Comparison of ENCODE assay signal across 9 cellular contexts in genomic region chr14:99884834-99885648, GRCh38.
A peak's percentile ranks its signal among the peaks of the same experiment; 100 is the strongest.
DNase-seq lines count a peak whose midpoint lies in the region; FAIRE-seq and TF ChIP-seq lines count a peak whose summit lies in the region.
"Had no signal": no experiment of that assay in that cellular context is flagged by ENCODE, and none has a peak within 500 bp of the region (broad histone marks: within the 10 kb centered on the region; RNA-seq: fewer than 3 reads in every experiment).

No MANE protein-coding gene starts in this region.

- H3K27ac ChIP-seq in tibial artery, result no peak overlapping the region
- H3K27ac ChIP-seq: neutrophil had no signal

- no peak for FAIRE-seq in bronchial epithelial cell (lab: Jason Lieb, UNC)

- H3K4me1 ChIP-seq in tibial artery, result peaks cover 0 to 7% (median 4%) of the 10 kb centered on the region in 4 donors

- TF ChIP-seq CTCF in GM06990 (IDR thresholded peaks at IDR 0.05; ENCODE audit: insufficient read depth, low read length, poor library complexity, severe bottlenecking) (peak; percentile 57), bronchial epithelial cell (IDR thresholded peaks at IDR 0.05; ENCODE audit: insufficient read depth, low read length, severe bottlenecking) (peak; percentile 57), kidney epithelial cell (IDR thresholded peaks at IDR 0.05; ENCODE audit: insufficient read depth, low read length, poor library complexity, severe bottlenecking) (peak; percentile 54), tibial artery (IDR thresholded peaks at IDR 0.05) (peak; percentile 76 to 79)

- H3K4me3 ChIP-seq in GM06990 (replicated peaks; ENCODE audit: low read depth, low read length), result no peak overlapping the region
- H3K4me3 ChIP-seq in bronchial epithelial cell (ENCODE audit: low read depth, low read length), result no peak overlapping the region
- H3K4me3 ChIP-seq in kidney epithelial cell (ENCODE audit: low read depth, low read length), result no peak overlapping the region
- no peak overlapping the region for H3K4me3 ChIP-seq in tibial artery

- no peaks in the 10 kb centered on the region for H3K36me3 ChIP-seq in GM06990 (ENCODE audit: control insufficient read depth, insufficient read depth, low read length)
- no peaks in the 10 kb centered on the region for H3K36me3 ChIP-seq in bronchial epithelial cell (ENCODE audit: control insufficient read depth, insufficient read depth, low read length)
- H3K36me3 ChIP-seq in kidney epithelial cell (ENCODE audit: control insufficient read depth, insufficient read depth, low read length), result no peaks in the 10 kb centered on the region
- no peaks in the 10 kb centered on the region for H3K36me3 ChIP-seq in tibial artery
- H3K36me3 ChIP-seq: neutrophil had no signal

- no peaks in the 10 kb centered on the region for H3K9me3 ChIP-seq in tibial artery
- H3K9me3 ChIP-seq: neutrophil had no signal

- intact Hi-C loops in tibial artery (cut with DNase I; ENCODE audit: low total_unique reads), result loop anchor here (1.0 to 5.0 kb wide), 3 partner anchors 155 to 363 kb away; partner anchors contain the start of gene CYP46A1

- DNase-seq in AG08396 (ENCODE audit: low spot score) (peak; percentile 63), GM06990 (ENCODE audit: extremely low read depth, insufficient read length) (no peak), HPDE6-E6E7 (ENCODE audit: extremely low spot score) (peak; percentile 50), NCI-H82 (lab: John Stamatoyannopoulos, UW) (peak; percentile 69), bronchial epithelial cell (ENCODE audit: low read depth) (peak; percentile 65), kidney epithelial cell (ENCODE audit: low read depth) (no peak), tibial artery (no peak)
- no peak for DNase-seq in stimulated activated CD4-positive, alpha-beta T cell treated with anti-CD3 and anti-CD28 coated beads, Interleukin-4, amount 100 ng/mL, for 1 hour

- H3K27me3 ChIP-seq in GM06990 (replicated peaks; ENCODE audit: control insufficient read depth, insufficient read depth, low read length), result peaks cover 2% of the 10 kb centered on the region; the same call in 1 of the 2 replicates
- no peaks in the 10 kb centered on the region for H3K27me3 ChIP-seq in bronchial epithelial cell (ENCODE audit: control insufficient read depth, insufficient read depth, low read length)
- H3K27me3 ChIP-seq in kidney epithelial cell (ENCODE audit: control insufficient read depth, insufficient read depth, low read length), result no peaks in the 10 kb centered on the region
- no peaks in the 10 kb centered on the region for H3K27me3 ChIP-seq in tibial artery

Comparison
In these comparisons a context has a peak if more than half of its experiments do, and no peak if none do; other contexts are left out.
1. DNase-seq: peak in AG08396 (single experiment), HPDE6-E6E7 (single experiment), NCI-H82 (single experiment) and bronchial epithelial cell (single experiment); none in GM06990 (single experiment), kidney epithelial cell (single experiment), tibial artery (0 of 2) and stimulated activated CD4-positive, alpha-beta T cell treated with anti-CD3 and anti-CD28 coated beads, Interleukin-4, amount 100 ng/mL, for 1 hour (single experiment).
2. Peak in every context shown above with its lines, with median percentiles within 50 percentile points of each other: CTCF ChIP-seq.